ENCODE assay signal across 16 cellular contexts in genomic region chr2:200129756-200130462, GRCh38.
DNase-seq lines count a peak whose midpoint lies in the region; ATAC-seq and TF ChIP-seq lines count a peak whose summit lies in the region.
"Had no signal": no experiment of that assay in that cellular context is flagged by ENCODE, and none has a peak within 500 bp of the region (broad histone marks: within the 10 kb centered on the region; RNA-seq: fewer than 3 reads in every experiment).

No MANE protein-coding gene starts in this region.

- no peak overlapping the region for H3K9ac ChIP-seq in liver (ENCODE audit: low read depth in 1 of 2, low read length in 2 of 2)

- no peaks in the 10 kb centered on the region for H3K4me1 ChIP-seq in breast epithelium
- peaks cover 11 to 43% (median 22%) of the 10 kb centered on the region in 4 donors for H3K4me1 ChIP-seq in liver (ENCODE audit: control insufficient read depth in 4 of 4, insufficient read depth in 4 of 4, low read length in 3 of 4)
- H3K4me1 ChIP-seq in upper lobe of right lung = no peaks in the 10 kb centered on the region
- no peaks in the 10 kb centered on the region for H3K4me1 ChIP-seq in HAP-1

- peak; percentile 12 for ATAC-seq in upper lobe of right lung
- ATAC-seq: HCT116 had no signal

- POLR2A ChIA-PET in MCF 10A (lab: Yijun Ruan, JAX) = interaction anchor here (0.5 to 0.8 kb wide), 2 partner anchors 11 to 642 kb away, joined by 3 to 4 read pairs; no protein-coding TSS in a partner anchor

- H3K36me3 ChIP-seq in breast epithelium = no peaks in the 10 kb centered on the region
- H3K36me3 ChIP-seq in liver (ENCODE audit: control insufficient read depth in 4 of 4, insufficient read depth in 3 of 4, low read depth in 1 of 4, low read length in 3 of 4) = no peaks in the 10 kb centered on the region
- H3K36me3 ChIP-seq in upper lobe of right lung = no peaks in the 10 kb centered on the region
- no peaks in the 10 kb centered on the region for H3K36me3 ChIP-seq in HAP-1 (replicated peaks)
- H3K36me3 ChIP-seq: MG63 had no signal

- H3K4me1 Mint-ChIP-seq in MCF 10A (ENCODE audit: insufficient read depth, unreplicated experiment) = peaks cover 11% of the 10 kb centered on the region
- H3K4me1 Mint-ChIP-seq in activated T-helper 2 cell treated with anti-CD3 and anti-CD28 coated beads, Interferon-gamma antibody, Interleukin-2, Interleukin-4, amounts not matched to agents 10 μg/mL and 5 μg/mL and 100 μg/mL, durations not matched to agents 14 hours and 24 hours and 36 hours (ENCODE audit: low read depth) = no peaks in the 10 kb centered on the region

- CTCF ChIA-PET in MCF 10A (lab: Yijun Ruan, JAX) = interaction anchor here (0.6 to 1.4 kb wide), 4 partner anchors 18 to 1123 kb away, joined by 3 read pairs; no protein-coding TSS in a partner anchor

- peak; percentile 32 for DNase-seq in MCF 10A (ENCODE audit: unreplicated experiment)
- DNase-seq in breast epithelium (ENCODE audit: low spot score in 2 of 2) = no peak
- DNase-seq in epithelial cell of esophagus (ENCODE audit: low read depth) = peak; percentile 83
- no peak for DNase-seq in upper lobe of right lung
- no peak for DNase-seq in HAP-1 (ENCODE audit: low spot score in 2 of 2)
- DNase-seq in COR-L47 (lab: John Stamatoyannopoulos, UW) = no peak
- no peak for DNase-seq in activated T-helper 2 cell treated with anti-CD3 and anti-CD28 coated beads, Interferon-gamma antibody, Interleukin-2, Interleukin-4, amounts not matched to agents 10 μg/mL and 5 μg/mL and 100 μg/mL, durations not matched to agents 14 hours and 24 hours and 36 hours (ENCODE audit: low spot score)
- DNase-seq: C1 segment of cervical spinal cord, GF-D8, NCI-H1092 treated with DMSO at 0.1 percent for 48 hours, NCI-H1694, NCI-H2107, NCI-H510A had no signal

- TF ChIP-seq RAD21 in liver (IDR thresholded peaks at IDR 0.05) = no peak

- in situ Hi-C loops in HAP-1 (cut with MboI; ENCODE audit: low sequenced_read_pairs) = no loop called here

- no TSS peak for BruUV-seq in MCF 10A (replicated peaks; lab: Mats Ljungman, UMichigan)

- H3K27ac ChIP-seq in breast epithelium = no peak overlapping the region
- peak overlapping the region; percentile 64 to 80 for H3K27ac ChIP-seq in liver (ENCODE audit: low read depth in 1 of 2, low read length in 2 of 2)
- H3K27ac ChIP-seq in upper lobe of right lung = no peak overlapping the region

- H3K9me3 Mint-ChIP-seq in MCF 10A (ENCODE audit: unreplicated experiment) = no peaks in the 10 kb centered on the region
- H3K9me3 Mint-ChIP-seq in activated T-helper 2 cell treated with anti-CD3 and anti-CD28 coated beads, Interferon-gamma antibody, Interleukin-2, Interleukin-4, amounts not matched to agents 10 μg/mL and 5 μg/mL and 100 μg/mL, durations not matched to agents 14 hours and 24 hours and 36 hours = no peaks in the 10 kb centered on the region

- intact Hi-C loops in MCF 10A (cut with micrococcal nuclease) = no loop called here
- intact Hi-C loops in breast epithelium (cut with DNase I; ENCODE audit: low total_unique reads) = no loop called here
- intact Hi-C loops in upper lobe of right lung (cut with DNase I) = no loop called here
- intact Hi-C loops in activated T-helper 2 cell treated with anti-CD3 and anti-CD28 coated beads, Interferon-gamma antibody, Interleukin-2, Interleukin-4, amounts not matched to agents 10 μg/mL and 5 μg/mL and 100 μg/mL, durations not matched to agents 14 hours and 24 hours and 36 hours (cut with micrococcal nuclease) = no loop called here

- H3K27me3 ChIP-seq in breast epithelium = no peaks in the 10 kb centered on the region
- no peaks in the 10 kb centered on the region for H3K27me3 ChIP-seq in liver (ENCODE audit: control insufficient read depth in 4 of 4, insufficient read depth in 4 of 4, low read length in 3 of 4)
- no peaks in the 10 kb centered on the region for H3K27me3 ChIP-seq in upper lobe of right lung
- no peaks in the 10 kb centered on the region for H3K27me3 ChIP-seq in HAP-1 (ENCODE audit: low read depth)
- H3K27me3 ChIP-seq: MG63 had no signal

- no peak overlapping the region for H3K4me3 Mint-ChIP-seq in MCF 10A (ENCODE audit: unreplicated experiment)
- no peak overlapping the region for H3K4me3 Mint-ChIP-seq in activated T-helper 2 cell treated with anti-CD3 and anti-CD28 coated beads, Interferon-gamma antibody, Interleukin-2, Interleukin-4, amounts not matched to agents 10 μg/mL and 5 μg/mL and 100 μg/mL, durations not matched to agents 14 hours and 24 hours and 36 hours (ENCODE audit: low read depth)

- H3K9me3 ChIP-seq in breast epithelium (no peaks in the 10 kb centered on the region), liver (ENCODE audit: control insufficient read depth in 4 of 4, low read length in 3 of 4) (no peaks in the 10 kb centered on the region), upper lobe of right lung (no peaks in the 10 kb centered on the region), HAP-1 (no peaks in the 10 kb centered on the region)
- H3K9me3 ChIP-seq: MG63 had no signal

- TF ChIP-seq POLR2A in breast epithelium (IDR thresholded peaks at IDR 0.05) = no peak

- TF ChIP-seq CTCF in MCF 10A (IDR thresholded peaks at IDR 0.05; ENCODE audit: unreplicated experiment) (no peak), breast epithelium (IDR thresholded peaks at IDR 0.05) (no peak), epithelial cell of esophagus (IDR thresholded peaks at IDR 0.05; ENCODE audit: insufficient read depth, low read depth, low read length, missing control alignments) (no peak), liver (IDR thresholded peaks at IDR 0.05; ENCODE audit: low read depth, low read length, missing input control) (no peak), upper lobe of right lung (IDR thresholded peaks at IDR 0.05) (no peak)

- H3K4me3 ChIP-seq in breast epithelium (no peak overlapping the region), epithelial cell of esophagus (ENCODE audit: low read length) (no peak overlapping the region), liver (ENCODE audit: low read depth in 1 of 3, low read length in 3 of 3) (no peak overlapping the region), upper lobe of right lung (no peak overlapping the region), HAP-1 (no peak overlapping the region)
- H3K4me3 ChIP-seq: MG63 had no signal

- no peaks in the 10 kb centered on the region for H3K27me3 Mint-ChIP-seq in MCF 10A (ENCODE audit: insufficient read depth, unreplicated experiment)
- H3K27me3 Mint-ChIP-seq in activated T-helper 2 cell treated with anti-CD3 and anti-CD28 coated beads, Interferon-gamma antibody, Interleukin-2, Interleukin-4, amounts not matched to agents 10 μg/mL and 5 μg/mL and 100 μg/mL, durations not matched to agents 14 hours and 24 hours and 36 hours (ENCODE audit: low read depth) = peaks cover 12% of the 10 kb centered on the region

- WGBS in liver = 64% methylated on average over 2 of the region's 2 CpGs

- H3K36me3 Mint-ChIP-seq in MCF 10A (ENCODE audit: insufficient read depth, unreplicated experiment) = no peaks in the 10 kb centered on the region
- no peaks in the 10 kb centered on the region for H3K36me3 Mint-ChIP-seq in activated T-helper 2 cell treated with anti-CD3 and anti-CD28 coated beads, Interferon-gamma antibody, Interleukin-2, Interleukin-4, amounts not matched to agents 10 μg/mL and 5 μg/mL and 100 μg/mL, durations not matched to agents 14 hours and 24 hours and 36 hours (ENCODE audit: low read depth)

- no peak overlapping the region for H3K27ac Mint-ChIP-seq in MCF 10A (ENCODE audit: low read depth, unreplicated experiment)
- H3K27ac Mint-ChIP-seq in activated T-helper 2 cell treated with anti-CD3 and anti-CD28 coated beads, Interferon-gamma antibody, Interleukin-2, Interleukin-4, amounts not matched to agents 10 μg/mL and 5 μg/mL and 100 μg/mL, durations not matched to agents 14 hours and 24 hours and 36 hours = no peak overlapping the region

TF ChIP-seq in liver, 16 proteins besides CTCF, POLR2A, EP300 and RAD21 (continues in another document):
- no peak for TF ChIP-seq HNF4A (conservative IDR thresholded peaks at IDR 0.05)
- no peak for TF ChIP-seq TAF1 (conservative IDR thresholded peaks at IDR 0.05)
- TF ChIP-seq REST (IDR thresholded peaks at IDR 0.05) = no peak
- TF ChIP-seq FOXA1 (IDR thresholded peaks at IDR 0.05) = no peak
- TF ChIP-seq GABPA (IDR thresholded peaks at IDR 0.05 in 1 of 2, conservative IDR thresholded peaks at IDR 0.05 in 1 of 2) = no peak
- no peak for TF ChIP-seq MAX (IDR thresholded peaks at IDR 0.05)
- TF ChIP-seq NR2F2 (IDR thresholded peaks at IDR 0.05) = no peak
- TF ChIP-seq JUND (IDR thresholded peaks at IDR 0.05) = no peak
- no peak for TF ChIP-seq YY1 (IDR thresholded peaks at IDR 0.05)
- no peak for TF ChIP-seq SP1 (IDR thresholded peaks at IDR 0.05)

Comparison
In these comparisons a context has a peak if more than half of its experiments do, and no peak if none do; other contexts are left out.
1. DNase-seq: peak in MCF 10A (single experiment) and epithelial cell of esophagus (single experiment); none in breast epithelium (0 of 2), upper lobe of right lung (single experiment), HAP-1 (0 of 2), COR-L47 (single experiment) and activated T-helper 2 cell treated with anti-CD3 and anti-CD28 coated beads, Interferon-gamma antibody, Interleukin-2, Interleukin-4, amounts not matched to agents 10 μg/mL and 5 μg/mL and 100 μg/mL, durations not matched to agents 14 hours and 24 hours and 36 hours (single experiment).
2. H3K27ac ChIP-seq: peak in liver (2 of 2); none in breast epithelium (0 of 2) and upper lobe of right lung (single experiment).